Comparison of ENCODE assay signal across 19 cellular contexts in the genomic region with DNA sequence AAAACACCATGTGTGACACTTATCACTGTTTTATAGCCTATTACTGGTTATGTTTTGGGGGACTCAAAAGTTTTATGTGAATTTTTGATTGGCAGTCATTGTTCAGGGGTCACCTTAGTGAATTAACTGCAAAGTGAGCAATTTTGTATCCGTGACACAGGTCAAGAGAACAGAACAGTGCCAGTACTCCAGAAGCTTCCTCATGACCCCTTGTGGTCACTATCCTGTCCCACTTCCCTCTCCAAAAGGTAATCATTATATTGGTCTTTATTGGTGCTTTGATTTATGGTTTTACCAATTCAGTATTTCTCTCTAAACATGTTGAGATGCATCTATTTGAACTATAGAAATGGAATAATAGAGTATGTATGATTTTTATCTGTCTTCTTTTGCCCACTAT.
DNase-seq lines count a peak whose midpoint lies in the region; ATAC-seq, FAIRE-seq and TF ChIP-seq lines count a peak whose summit lies in the region.
"Had no signal": no experiment of that assay in that cellular context is flagged by ENCODE, and none has a peak within 500 bp of the region (broad histone marks: within the 10 kb centered on the region; RNA-seq: fewer than 3 reads in every experiment).

No MANE protein-coding gene starts in this region.

- DNase-seq in HepG2 (ENCODE audit: low spot score) = no peak
- no peak for DNase-seq in right lobe of liver
- DNase-seq in NB4 (ENCODE audit: low read depth) = peak; percentile 12
- no peak for DNase-seq in epithelial cell of proximal tubule (ENCODE audit: low read depth)
- DNase-seq in stimulated activated CD8-positive, alpha-beta memory T cell treated with anti-CD3 and anti-CD28 coated beads, Interleukin-4, amount 100 ng/mL, for 48 hours = no peak
- no peak for DNase-seq in psoas muscle
- DNase-seq in DMS153 (lab: John Stamatoyannopoulos, UW) = no peak
- DNase-seq in cardiac septum (ENCODE audit: low spot score) = no peak
- DNase-seq: Caco-2; DMS79; GDM1; GOT3; IMR-90; MV-4-11; NCI-H1436 treated with DMSO at 0.1 percent for 48 hours; NCI-H2081 treated with DMSO at 0.1 percent for 48 hours; NCI-H524 treated with DMSO at 0.1 percent for 48 hours; NK-92 treated with Interleukin-12 subunit alpha and Interleukin-12 subunit beta, amount 100 ng/mL, for 24 hours had no signal

- H2AFZ ChIP-seq in HepG2 (ENCODE audit: low read length) = no peak overlapping the region

- 100% methylated on average over 1 of the region's 1 CpG for WGBS in HepG2 (ENCODE audit: low lambda C conversion rate)
- WGBS in right lobe of liver (ENCODE audit: insufficient coverage, low coverage, low lambda C conversion rate, missing lambda C conversion rate) = 75% methylated on average over 1 of the region's 1 CpG
- 74 to 93% (median 75%) methylated on average over 1 of the region's 1 CpG for WGBS in psoas muscle, 3 donors

- no peak overlapping the region for H3K4me3 ChIP-seq in HepG2 (replicated peaks in 1 of 3; ENCODE audit: insufficient read depth in 1 of 3, low read depth in 2 of 3, low read length in 3 of 3)
- no peak overlapping the region for H3K4me3 ChIP-seq in right lobe of liver
- no peak overlapping the region for H3K4me3 ChIP-seq in NB4 (ENCODE audit: low read depth, low read length)
- no peak overlapping the region for H3K4me3 ChIP-seq in epithelial cell of proximal tubule (ENCODE audit: low read depth, low read length)
- H3K4me3 ChIP-seq in psoas muscle = no peak overlapping the region

- no peak overlapping the region for H3K27ac ChIP-seq in HepG2 (ENCODE audit: extremely low read length, insufficient read depth, low read length)
- H3K27ac ChIP-seq in right lobe of liver = no peak overlapping the region
- H3K27ac ChIP-seq in psoas muscle = no peak overlapping the region

- H3K36me3 ChIP-seq in HepG2 (replicated peaks in 1 of 2; ENCODE audit: control insufficient read depth in 1 of 2, insufficient read depth in 2 of 2, low read length in 2 of 2) = no peaks in the 10 kb centered on the region; a peak in 1 of 5 replicates
- no peaks in the 10 kb centered on the region for H3K36me3 ChIP-seq in right lobe of liver
- peaks cover 0 to 14% of the 10 kb centered on the region in 2 donors for H3K36me3 ChIP-seq in psoas muscle (ENCODE audit: insufficient read depth in 1 of 2, low read depth in 1 of 2)

- H4K20me1 ChIP-seq in HepG2 (ENCODE audit: insufficient read depth, low read length) = no peaks in the 10 kb centered on the region

- H3K27me3 ChIP-seq in HepG2 (ENCODE audit: control insufficient read depth in 1 of 2, insufficient read depth in 2 of 2, low read length in 2 of 2) = no peaks in the 10 kb centered on the region
- H3K27me3 ChIP-seq in right lobe of liver = no peaks in the 10 kb centered on the region
- H3K27me3 ChIP-seq in psoas muscle (ENCODE audit: insufficient read depth in 3 of 3, low read length in 2 of 3) = no peaks in the 10 kb centered on the region

- FAIRE-seq in HepG2 (lab: Jason Lieb, UNC) = no peak
- FAIRE-seq: A204.1 had no signal

- H3K9me3 ChIP-seq in HepG2 (ENCODE audit: low read length) (no peaks in the 10 kb centered on the region), right lobe of liver (no peaks in the 10 kb centered on the region), psoas muscle (no peaks in the 10 kb centered on the region)
- H3K9me3 ChIP-seq: Caco-2 had no signal

- TF ChIP-seq POLR2A in HepG2 (IDR thresholded peaks at IDR 0.05; ENCODE audit: insufficient read depth in 1 of 2, low read depth in 2 of 2, low read length in 2 of 2) (no peak), right lobe of liver (IDR thresholded peaks at IDR 0.05) (no peak), NB4 (IDR thresholded peaks at IDR 0.05; ENCODE audit: extremely low read depth, insufficient read length) (no peak)

- BruUV-seq in HepG2 (replicated peaks; lab: Mats Ljungman, UMichigan) = no TSS peak

- no peak for TF ChIP-seq RAD21 in HepG2 (CRISPR knock-in tag; IDR thresholded peaks at IDR 0.05)

- no peak overlapping the region for H3K4me2 ChIP-seq in HepG2 (ENCODE audit: low read depth, low read length)

- TF ChIP-seq EP300 in HepG2 (IDR thresholded peaks at IDR 0.05; ENCODE audit: low read depth in 2 of 2, low read length in 2 of 2) (no peak), HepG2 (CRISPR knock-in tag; IDR thresholded peaks at IDR 0.05; ENCODE audit: borderline replicate concordance) (no peak)

- no peak for TF ChIP-seq CTCF in HepG2 (CRISPR knock-in tag; IDR thresholded peaks at IDR 0.05)
- peak in 1 of 4 donors; percentile 8 for TF ChIP-seq CTCF in right lobe of liver (IDR thresholded peaks at IDR 0.05)
- TF ChIP-seq CTCF in NB4 (IDR thresholded peaks at IDR 0.05; ENCODE audit: low read depth, low read length) = no peak
- TF ChIP-seq CTCF in epithelial cell of proximal tubule (conservative IDR thresholded peaks at IDR 0.05; ENCODE audit: low read depth, low read length) = peak; percentile 10
- no peak for TF ChIP-seq CTCF in psoas muscle (IDR thresholded peaks at IDR 0.05)

- POLR2A ChIA-PET in HepG2 (lab: Yijun Ruan, JAX) = no interaction called here

- H3K4me1 ChIP-seq in HepG2 (ENCODE audit: insufficient read depth, low read length) (peaks cover 26% of the 10 kb centered on the region), right lobe of liver (no peaks in the 10 kb centered on the region), psoas muscle (peaks cover 16% of the 10 kb centered on the region)

- in situ Hi-C loops in HepG2 (cut with HindIII; ENCODE audit: extremely low pct_ligation_motif_present, low pct_unique_long_range_greater_than_20kb) = no loop called here

- no peak overlapping the region for H3K9ac ChIP-seq in HepG2 (ENCODE audit: insufficient read depth, low read depth, low read length)

- CTCF ChIA-PET in HepG2 (lab: Yijun Ruan, JAX; ENCODE audit: low intra/inter-chr PET ratio, low total read pairs) = no interaction called here

- no peaks in the 10 kb centered on the region for H3K79me2 ChIP-seq in HepG2 (ENCODE audit: insufficient read depth, low read length)

- ATAC-seq in HepG2 (peak; percentile 39; the same call in 1 of the 3 replicates), right lobe of liver (no peak), psoas muscle (no peak)

- intact Hi-C loops in HepG2 (cut with micrococcal nuclease; ENCODE audit: unreplicated experiment) (no loop called here), right lobe of liver (cut with DNase I) (no loop called here), psoas muscle (cut with DNase I) (loop anchor here (5.0 to 10.0 kb wide), 2 partner anchors 58 to 105 kb away; a partner anchor contains a TSS), cardiac septum (cut with DNase I) (no loop called here)

TF ChIP-seq in HepG2, 621 proteins besides CTCF, POLR2A, EP300 and RAD21 (continues in another document):
- no peak for TF ChIP-seq ZEB1 (IDR thresholded peaks at IDR 0.05; ENCODE audit: insufficient replicate concordance, low read depth)
- TF ChIP-seq, protein P1, sequence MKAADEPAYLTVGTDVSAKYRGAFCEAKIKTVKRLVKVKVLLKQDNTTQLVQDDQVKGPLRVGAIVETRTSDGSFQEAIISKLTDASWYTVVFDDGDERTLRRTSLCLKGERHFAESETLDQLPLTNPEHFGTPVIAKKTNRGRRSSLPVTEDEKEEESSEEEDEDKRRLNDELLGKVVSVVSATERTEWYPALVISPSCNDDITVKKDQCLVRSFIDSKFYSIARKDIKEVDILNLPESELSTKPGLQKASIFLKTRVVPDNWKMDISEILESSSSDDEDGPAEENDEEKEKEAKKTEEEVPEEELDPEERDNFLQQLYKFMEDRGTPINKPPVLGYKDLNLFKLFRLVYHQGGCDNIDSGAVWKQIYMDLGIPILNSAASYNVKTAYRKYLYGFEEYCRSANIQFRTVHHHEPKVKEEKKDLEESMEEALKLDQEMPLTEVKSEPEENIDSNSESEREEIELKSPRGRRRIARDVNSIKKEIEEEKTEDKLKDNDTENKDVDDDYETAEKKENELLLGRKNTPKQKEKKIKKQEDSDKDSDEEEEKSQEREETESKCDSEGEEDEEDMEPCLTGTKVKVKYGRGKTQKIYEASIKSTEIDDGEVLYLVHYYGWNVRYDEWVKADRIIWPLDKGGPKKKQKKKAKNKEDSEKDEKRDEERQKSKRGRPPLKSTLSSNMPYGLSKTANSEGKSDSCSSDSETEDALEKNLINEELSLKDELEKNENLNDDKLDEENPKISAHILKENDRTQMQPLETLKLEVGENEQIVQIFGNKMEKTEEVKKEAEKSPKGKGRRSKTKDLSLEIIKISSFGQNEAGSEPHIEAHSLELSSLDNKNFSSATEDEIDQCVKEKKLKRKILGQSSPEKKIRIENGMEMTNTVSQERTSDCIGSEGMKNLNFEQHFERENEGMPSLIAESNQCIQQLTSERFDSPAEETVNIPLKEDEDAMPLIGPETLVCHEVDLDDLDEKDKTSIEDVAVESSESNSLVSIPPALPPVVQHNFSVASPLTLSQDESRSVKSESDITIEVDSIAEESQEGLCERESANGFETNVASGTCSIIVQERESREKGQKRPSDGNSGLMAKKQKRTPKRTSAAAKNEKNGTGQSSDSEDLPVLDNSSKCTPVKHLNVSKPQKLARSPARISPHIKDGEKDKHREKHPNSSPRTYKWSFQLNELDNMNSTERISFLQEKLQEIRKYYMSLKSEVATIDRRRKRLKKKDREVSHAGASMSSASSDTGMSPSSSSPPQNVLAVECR (CRISPR knock-in tag; IDR thresholded peaks at IDR 0.05; ENCODE audit: borderline replicate concordance) = no peak
- no peak for TF ChIP-seq ZBTB20 (CRISPR knock-in tag; IDR thresholded peaks at IDR 0.05; ENCODE audit: borderline replicate concordance, low read depth)
- no peak for TF ChIP-seq ZNF136 (CRISPR knock-in tag; IDR thresholded peaks at IDR 0.05; ENCODE audit: low read depth)
- no peak for TF ChIP-seq ZNF878 (CRISPR knock-in tag; IDR thresholded peaks at IDR 0.05)
- TF ChIP-seq, protein P2, sequence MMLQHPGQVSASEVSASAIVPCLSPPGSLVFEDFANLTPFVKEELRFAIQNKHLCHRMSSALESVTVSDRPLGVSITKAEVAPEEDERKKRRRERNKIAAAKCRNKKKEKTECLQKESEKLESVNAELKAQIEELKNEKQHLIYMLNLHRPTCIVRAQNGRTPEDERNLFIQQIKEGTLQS (CRISPR knock-in tag; IDR thresholded peaks at IDR 0.05) = no peak
- TF ChIP-seq, protein P3, sequence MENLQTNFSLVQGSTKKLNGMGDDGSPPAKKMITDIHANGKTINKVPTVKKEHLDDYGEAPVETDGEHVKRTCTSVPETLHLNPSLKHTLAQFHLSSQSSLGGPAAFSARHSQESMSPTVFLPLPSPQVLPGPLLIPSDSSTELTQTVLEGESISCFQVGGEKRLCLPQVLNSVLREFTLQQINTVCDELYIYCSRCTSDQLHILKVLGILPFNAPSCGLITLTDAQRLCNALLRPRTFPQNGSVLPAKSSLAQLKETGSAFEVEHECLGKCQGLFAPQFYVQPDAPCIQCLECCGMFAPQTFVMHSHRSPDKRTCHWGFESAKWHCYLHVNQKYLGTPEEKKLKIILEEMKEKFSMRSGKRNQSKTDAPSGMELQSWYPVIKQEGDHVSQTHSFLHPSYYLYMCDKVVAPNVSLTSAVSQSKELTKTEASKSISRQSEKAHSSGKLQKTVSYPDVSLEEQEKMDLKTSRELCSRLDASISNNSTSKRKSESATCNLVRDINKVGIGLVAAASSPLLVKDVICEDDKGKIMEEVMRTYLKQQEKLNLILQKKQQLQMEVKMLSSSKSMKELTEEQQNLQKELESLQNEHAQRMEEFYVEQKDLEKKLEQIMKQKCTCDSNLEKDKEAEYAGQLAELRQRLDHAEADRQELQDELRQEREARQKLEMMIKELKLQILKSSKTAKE (CRISPR knock-in tag; IDR thresholded peaks at IDR 0.05; ENCODE audit: borderline replicate concordance) = no peak

Comparison
In these comparisons a context has a peak if more than half of its experiments do, and no peak if none do; other contexts are left out.
1. intact Hi-C loops: an anchor here in psoas muscle (5.0 to 10.0 kb wide); none called in HepG2, right lobe of liver and cardiac septum.